In the genomic region with DNA sequence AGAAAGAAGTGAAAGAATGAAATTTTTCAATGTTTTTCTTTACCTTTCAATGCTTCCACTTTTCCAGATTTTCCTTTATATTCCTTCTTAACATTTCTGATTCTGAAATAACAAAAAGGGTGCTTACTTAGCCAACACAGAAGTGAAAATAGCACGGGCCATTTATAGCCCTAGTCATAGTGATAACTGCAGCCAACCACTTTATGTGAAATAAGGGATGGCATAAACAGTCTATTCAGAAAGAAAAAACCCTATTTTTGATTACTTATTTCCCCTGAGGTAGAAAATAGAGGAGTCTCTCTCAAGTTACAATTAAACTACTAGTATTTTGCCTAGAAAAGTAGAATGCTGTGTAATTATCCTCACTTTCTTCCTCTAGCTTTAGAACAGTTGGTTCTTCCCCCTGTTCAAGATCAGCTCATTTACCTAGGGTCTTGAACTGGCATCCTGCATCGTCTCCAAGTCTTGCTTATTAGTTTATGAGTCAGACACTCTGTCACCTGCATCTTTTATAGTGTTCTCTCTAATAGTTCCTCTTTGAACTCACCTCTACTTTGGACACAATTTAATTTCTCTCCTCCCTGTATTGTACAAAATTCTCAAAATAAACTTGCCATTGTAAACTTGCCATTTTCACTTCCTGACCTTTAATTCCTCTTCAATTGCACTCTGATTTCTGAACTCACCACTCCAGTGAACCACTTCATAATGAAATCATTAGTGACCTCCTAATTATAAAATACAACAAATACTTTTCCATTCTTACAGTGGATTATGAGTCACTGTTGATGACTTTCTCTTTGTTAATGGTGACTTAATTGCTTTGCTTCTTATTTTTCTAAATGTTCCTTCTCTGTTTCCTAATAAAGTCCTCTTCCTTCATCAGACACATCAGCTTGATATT, we compare ENCODE assay signal across 14 cellular contexts. TPM values are rescaled to one million over a fixed set of nuclear protein-coding genes. Genes with fewer than 3 reads are reported as not detected.
DNase-seq lines count a peak whose midpoint lies in the region; ATAC-seq and TF ChIP-seq lines count a peak whose summit lies in the region.
"Had no signal": no experiment of that assay in that cellular context is flagged by ENCODE, and none has a peak within 500 bp of the region (broad histone marks: within the 10 kb centered on the region; RNA-seq: fewer than 3 reads in every experiment).

No MANE protein-coding gene starts in this region.

- TF ChIP-seq POLR2A in upper lobe of left lung (IDR thresholded peaks at IDR 0.05) = no peak

- no peak for TF ChIP-seq EP300 in upper lobe of left lung (IDR thresholded peaks at IDR 0.05)

- CTCF ChIA-PET in GM10248 (lab: Yijun Ruan, JAX) = no interaction called here
- CTCF ChIA-PET in PC-9 (lab: Charles Lee) = no interaction called here

- H3K79me2 ChIP-seq in PC-9 (ENCODE audit: low read depth) = no peaks in the 10 kb centered on the region

- WGBS in upper lobe of left lung, 2 donors = 50 to 57% methylated on average over 2 of the region's 2 CpGs

- H3K4me1 ChIP-seq in PC-9 (replicated peaks; ENCODE audit: insufficient read depth) = no peaks in the 10 kb centered on the region
- no peaks in the 10 kb centered on the region for H3K4me1 ChIP-seq in upper lobe of left lung

- H3K9me2 ChIP-seq in PC-9 (ENCODE audit: insufficient read depth) = no peaks in the 10 kb centered on the region

- H3K9me3 ChIP-seq in PC-9 (ENCODE audit: insufficient read depth, low read depth) = no peaks in the 10 kb centered on the region
- no peaks in the 10 kb centered on the region for H3K9me3 ChIP-seq in upper lobe of left lung
- H3K9me3 ChIP-seq: neutrophil had no signal

- peak; percentile 41 for ATAC-seq in GM19328 (IDR thresholded peaks at IDR 0.05; ENCODE audit: unreplicated experiment)
- ATAC-seq in HG02938 (IDR thresholded peaks at IDR 0.05; ENCODE audit: unreplicated experiment) = peak; percentile 51
- ATAC-seq in upper lobe of left lung (ENCODE audit: low FRiP score in 2 of 2) = no peak
- ATAC-seq: CD8-positive, alpha-beta T cell; effector memory CD8-positive, alpha-beta T cell had no signal

- TF ChIP-seq CTCF in GM10248 (IDR thresholded peaks at IDR 0.05; ENCODE audit: control extremely low read depth, extremely low read depth, low read depth, missing control alignments) (no peak), PC-9 (conservative IDR thresholded peaks at IDR 0.05) (no peak), upper lobe of left lung (IDR thresholded peaks at IDR 0.05) (no peak)

- no peak overlapping the region for H3K4me2 ChIP-seq in PC-9

- H2AFZ ChIP-seq in PC-9 = peak overlapping the region; percentile 41; the same call in 1 of the 2 replicates

- DNase-seq in GM10248 (ENCODE audit: extremely low spot score) = peak; percentile 6
- DNase-seq in PC-9 = no peak
- no peak for DNase-seq in activated CD8-positive, alpha-beta memory T cell treated with anti-CD3 and anti-CD28 coated beads, Interleukin-2, amount 50 U/mL, for 48 hours
- DNase-seq in upper lobe of left lung = no peak
- DNase-seq in activated CD4-positive, alpha-beta T cell treated with anti-CD3 and anti-CD28 coated beads for 1 hour = no peak
- DNase-seq in C1 segment of cervical spinal cord (lab: John Stamatoyannopoulos, UW) = no peak
- DNase-seq: activated naive CD4-positive, alpha-beta T cell treated with Interleukin-2 at 50 U/mL for 16 hours; CD8-positive, alpha-beta T cell; effector memory CD8-positive, alpha-beta T cell; Kasumi-1; NK-92 treated with Interleukin-12 subunit alpha and Interleukin-12 subunit beta, amount 100 ng/mL, for 24 hours had no signal

- H3F3A ChIP-seq in PC-9 (ENCODE audit: insufficient read depth, low read depth) = no peaks in the 10 kb centered on the region

- intact Hi-C loops in PC-9 (cut with micrococcal nuclease; ENCODE audit: unreplicated experiment) = no loop called here

- H3K36me3 ChIP-seq in PC-9 (ENCODE audit: low read depth) (no peaks in the 10 kb centered on the region), upper lobe of left lung (peaks cover 0 to 4% (median 0%) of the 10 kb centered on the region in 4 donors)
- H3K36me3 ChIP-seq: neutrophil had no signal

- no peak overlapping the region for H3K4me3 ChIP-seq in PC-9
- no peak overlapping the region for H3K4me3 ChIP-seq in upper lobe of left lung

- BruUV-seq in PC-9 (replicated peaks; lab: Mats Ljungman, UMichigan) = no TSS peak

- POLR2A ChIA-PET in GM10248 (lab: Yijun Ruan, JAX) = no interaction called here
- POLR2A ChIA-PET in PC-9 (lab: Charles Lee; ENCODE audit: unreplicated experiment) = no interaction called here

- H3K27me3 ChIP-seq in PC-9 (ENCODE audit: insufficient read depth, low read depth) (no peaks in the 10 kb centered on the region), upper lobe of left lung (no peaks in the 10 kb centered on the region)
- H3K27me3 ChIP-seq: neutrophil had no signal

- no peak overlapping the region for H3K27ac ChIP-seq in PC-9
- H3K27ac ChIP-seq in upper lobe of left lung = no peak overlapping the region
- H3K27ac ChIP-seq: neutrophil had no signal

- no peaks in the 10 kb centered on the region for H4K20me1 ChIP-seq in PC-9 (ENCODE audit: insufficient read depth)

RNA-seq across cellular contexts. Expression of a gene that starts 23.6 kb away (rescaled TPM):
- total RNA-seq in PC-9 (2021) (not detected in 2 replicates), upper lobe of left lung (100 to 1,000 TPM in 1 of 6 donors, 10 to 100 TPM in 5; 17.6 to 176 (median 44.3) TPM)

RNA-seq across cellular contexts. Expression of a gene that starts 57.4 kb away (rescaled TPM):
- not detected in 2 replicates for total RNA-seq in PC-9 (2021)
- total RNA-seq in upper lobe of left lung = 10 to 100 TPM in 3 of 6 donors, 1 to 10 TPM in 3; 3.8 to 46.1 (median 9.8) TPM
- total RNA-seq: CD8-positive, alpha-beta T cell had no signal

Comparison
In these comparisons a context has a peak if more than half of its experiments do, and no peak if none do; other contexts are left out.
1. ATAC-seq: peak in GM19328 (single experiment) and HG02938 (single experiment); none in upper lobe of left lung (0 of 2).
2. RNA of a gene that starts 23.6 kb away (total RNA-seq): 17.6 to 176 TPM in upper lobe of left lung; not detected in PC-9; every median in the first group is over 10 times any median in the second.